ENCODE assay signal across 8 cellular contexts in the genomic region with DNA sequence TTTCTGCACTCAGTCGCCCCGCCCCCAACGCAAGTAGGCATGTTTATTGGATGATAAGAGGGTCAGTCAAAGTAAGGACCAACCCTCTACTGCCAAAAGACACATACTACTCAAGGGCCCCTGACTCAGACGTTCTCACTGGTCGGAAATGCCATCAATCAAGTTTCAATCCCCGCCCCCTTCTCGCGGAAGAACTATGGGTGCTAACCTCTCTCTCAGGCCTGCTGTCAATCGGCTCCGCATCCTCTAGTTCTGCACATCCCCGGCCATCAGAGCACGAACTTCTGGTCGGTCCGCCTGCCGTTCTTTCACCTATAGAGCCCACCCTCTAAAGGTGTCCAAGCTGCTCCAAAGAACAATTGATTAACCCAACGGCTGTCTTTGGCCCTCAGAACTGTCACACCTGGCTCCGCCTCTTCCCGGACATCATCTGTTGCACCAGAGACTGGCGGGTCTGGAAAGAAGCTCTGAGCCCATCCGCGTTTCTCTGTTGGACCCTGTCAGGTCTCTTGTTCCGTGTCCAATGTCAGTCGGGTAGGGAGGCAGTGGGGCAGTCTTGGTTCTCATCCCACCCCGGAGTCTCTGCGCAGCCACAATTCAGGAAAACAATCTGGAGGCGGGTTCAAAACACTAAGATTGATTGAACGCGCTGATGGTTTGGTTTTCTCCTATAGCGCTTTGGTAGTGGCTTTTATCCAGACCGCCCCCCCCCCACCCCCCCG.
A peak's percentile ranks its signal among the peaks of the same experiment; 100 is the strongest.
DNase-seq lines count a peak whose midpoint lies in the region; ATAC-seq and TF ChIP-seq lines count a peak whose summit lies in the region.

No MANE protein-coding gene starts in this region.

- peak overlapping the region; percentile 71 for H3K4me3 ChIP-seq in choroid plexus epithelial cell (ENCODE audit: low read depth, low read length)

- peak; percentile 54 for TF ChIP-seq POLR2A in GM19099 (IDR thresholded peaks at IDR 0.05; ENCODE audit: extremely low read depth, insufficient read length, low read depth)

- peak; percentile 77 to 83 for DNase-seq in AML-193 (lab: John Stamatoyannopoulos, UW)
- DNase-seq in NCI-H446 treated with DMSO at 0.1 percent for 48 hours (lab: John Stamatoyannopoulos, UW), result peak; percentile 91
- DNase-seq in activated CD4-positive, alpha-beta T cell treated with anti-CD3 and anti-CD28 coated beads for 1 hour, result peak; percentile 75
- peak; percentile 97 for DNase-seq in choroid plexus epithelial cell (ENCODE audit: low read depth)
- peak; percentile 77 for DNase-seq in kidney glomerular epithelial cell (lab: John Stamatoyannopoulos, UW)
- peak; percentile 72 to 82 for DNase-seq in stimulated activated CD4-positive, alpha-beta T cell treated with anti-CD3 and anti-CD28 coated beads, Interleukin-15, amount 100 ng/mL, for 48 hours (ENCODE audit: low read depth in 2 of 2)

- ATAC-seq in HG03378 (IDR thresholded peaks at IDR 0.05; ENCODE audit: unreplicated experiment), result peak; percentile 96

- no peak for TF ChIP-seq CTCF in choroid plexus epithelial cell (conservative IDR thresholded peaks at IDR 0.05; ENCODE audit: low read depth, low read length)

Comparison
In these comparisons a context has a peak if more than half of its experiments do, and no peak if none do; other contexts are left out.
1. Peak in every context shown above with its lines: DNase-seq, ATAC-seq and H3K4me3 ChIP-seq.